In genomic region chr22:17841836-17842235, GRCh38 we compare ENCODE assay signal across 22 cellular contexts.
DNase-seq lines count a peak whose midpoint lies in the region; ATAC-seq, FAIRE-seq and TF ChIP-seq lines count a peak whose summit lies in the region.
"Had no signal": no experiment of that assay in that cellular context is flagged by ENCODE, and none has a peak within 500 bp of the region (broad histone marks: within the 10 kb centered on the region; RNA-seq: fewer than 3 reads in every experiment).

No MANE protein-coding gene starts in this region.

- peak; percentile 25 for ATAC-seq in stimulated activated naive CD8-positive, alpha-beta T cell treated with anti-CD3 and anti-CD28 coated beads, Interleukin-15, Interleukin-2, amounts not matched to agents 100 U/mL and 50 U/mL, for 24 hours
- ATAC-seq in stimulated activated naive CD8-positive, alpha-beta T cell treated with anti-CD3 and anti-CD28 coated beads, Interleukin-15, amount 100 ng/mL, for 72 hours: no peak
- ATAC-seq: gastrocnemius medialis had no signal

- peaks cover 52 to 74% (median 68%) of the 10 kb centered on the region in 4 donors for H3K4me1 ChIP-seq in esophagus muscularis mucosa
- H3K4me1 ChIP-seq in ovary (ENCODE audit: insufficient read depth): peaks cover 18% of the 10 kb centered on the region
- H3K4me1 ChIP-seq: HAP-1, prostate gland had no signal

- intact Hi-C loops in esophagus muscularis mucosa (cut with DNase I): no loop called here
- intact Hi-C loops in ovary (cut with DNase I): loop anchor here in 1 of 4 donors (10.0 kb wide), 1 partner anchor 73 kb away; no protein-coding TSS in a partner anchor

- H3K4me1 Mint-ChIP-seq in stimulated activated naive CD8-positive, alpha-beta T cell treated with anti-CD3 and anti-CD28 coated beads, Interleukin-15, amount 100 ng/mL, for 72 hours: peaks cover 6% of the 10 kb centered on the region
- H3K4me1 Mint-ChIP-seq: neural crest cell had no signal

- no peaks in the 10 kb centered on the region for H3K9me3 Mint-ChIP-seq in stimulated activated naive CD8-positive, alpha-beta T cell treated with anti-CD3 and anti-CD28 coated beads, Interleukin-15, amount 100 ng/mL, for 72 hours
- H3K9me3 Mint-ChIP-seq: activated CD8-positive, alpha-beta T cell treated with anti-CD3 and anti-CD28 coated beads for 36 hours; activated T-cell treated with anti-CD3 and anti-CD28 coated beads, Interleukin-2, amount 50 U/mL, for 24 hours; CD4-positive, alpha-beta T cell; neural crest cell had no signal

- H3K27me3 ChIP-seq in esophagus muscularis mucosa: no peaks in the 10 kb centered on the region
- H3K27me3 ChIP-seq in ovary: no peaks in the 10 kb centered on the region
- H3K27me3 ChIP-seq: gastrocnemius medialis had no signal

- H3K27me3 Mint-ChIP-seq in stimulated activated naive CD8-positive, alpha-beta T cell treated with anti-CD3 and anti-CD28 coated beads, Interleukin-15, amount 100 ng/mL, for 72 hours: no peaks in the 10 kb centered on the region
- H3K27me3 Mint-ChIP-seq: activated CD8-positive, alpha-beta T cell treated with anti-CD3 and anti-CD28 coated beads for 36 hours; activated T-cell treated with anti-CD3 and anti-CD28 coated beads, Interleukin-2, amount 50 U/mL, for 24 hours; CD4-positive, alpha-beta T cell had no signal

- TF ChIP-seq POLR2A in esophagus muscularis mucosa (IDR thresholded peaks at IDR 0.05; ENCODE audit: low read depth): no peak
- TF ChIP-seq POLR2A in ovary (IDR thresholded peaks at IDR 0.05): no peak

- TF ChIP-seq EP300 in esophagus muscularis mucosa (IDR thresholded peaks at IDR 0.05) (no peak), ovary (IDR thresholded peaks at IDR 0.05) (no peak)

- H3K27ac Mint-ChIP-seq in stimulated activated naive CD8-positive, alpha-beta T cell treated with anti-CD3 and anti-CD28 coated beads, Interleukin-15, amount 100 ng/mL, for 72 hours: no peak overlapping the region
- H3K27ac Mint-ChIP-seq: activated T-cell treated with anti-CD3 and anti-CD28 coated beads, Interleukin-2, amount 50 U/mL, for 24 hours had no signal

- H3K4me3 Mint-ChIP-seq in stimulated activated naive CD8-positive, alpha-beta T cell treated with anti-CD3 and anti-CD28 coated beads, Interleukin-15, amount 100 ng/mL, for 72 hours: no peak overlapping the region
- H3K4me3 Mint-ChIP-seq: activated CD8-positive, alpha-beta T cell treated with anti-CD3 and anti-CD28 coated beads for 36 hours; activated T-cell treated with anti-CD3 and anti-CD28 coated beads, Interleukin-2, amount 50 U/mL, for 24 hours; neural crest cell had no signal

- H3K36me3 ChIP-seq in esophagus muscularis mucosa (peaks cover 21 to 47% (median 37%) of the 10 kb centered on the region in 4 donors), ovary (no peaks in the 10 kb centered on the region)
- H3K36me3 ChIP-seq: prostate gland had no signal

- no peak for FAIRE-seq in urothelium cell line (lab: Jason Lieb, UNC)
- FAIRE-seq: GM12892, HTR-8/SVneo had no signal

- WGBS in esophagus muscularis mucosa: 98% methylated on average over 16 of the region's 16 CpGs
- 78 to 91% (median 87%) methylated on average over 16 of the region's 16 CpGs for WGBS in ovary, 3 donors

- H3K4me3 ChIP-seq in esophagus muscularis mucosa (peak overlapping the region in 1 of 4 donors; percentile 17), ovary (no peak overlapping the region)
- H3K4me3 ChIP-seq: gastrocnemius medialis, HAP-1, prostate gland had no signal

- DNase-seq in stimulated activated naive CD8-positive, alpha-beta T cell treated with anti-CD3 and anti-CD28 coated beads, Interleukin-15, Interleukin-2, amounts not matched to agents 100 U/mL and 50 U/mL, for 24 hours: no peak
- no peak for DNase-seq in stimulated activated naive CD8-positive, alpha-beta T cell treated with anti-CD3 and anti-CD28 coated beads, Interleukin-15, amount 100 ng/mL, for 72 hours
- no peak for DNase-seq in esophagus muscularis mucosa (ENCODE audit: extremely low spot score)
- peak in 3 of 5 donors; percentile 39 to 55 (median 47) for DNase-seq in ovary
- DNase-seq in urothelium cell line (ENCODE audit: low spot score): no peak
- DNase-seq in T1000 (lab: John Stamatoyannopoulos, UW): no peak
- DNase-seq in NCI-H69 (lab: John Stamatoyannopoulos, UW): no peak
- no peak for DNase-seq in NCI-H748 treated with DMSO at 0.1 percent for 48 hours (lab: John Stamatoyannopoulos, UW)
- DNase-seq: anterior cingulate cortex, erythroblast, gastrocnemius medialis, NCI-H1105 treated with DMSO at 0.1 percent for 48 hours, NCI-H2081 treated with DMSO at 0.1 percent for 48 hours, NCI-H510A treated with DMSO at 0.1 percent for 48 hours had no signal

- H3K9me3 ChIP-seq in esophagus muscularis mucosa (peaks cover 0 to 3% (median 0%) of the 10 kb centered on the region in 4 donors), ovary (no peaks in the 10 kb centered on the region)
- H3K9me3 ChIP-seq: gastrocnemius medialis, HAP-1, prostate gland had no signal

- TF ChIP-seq CTCF in esophagus muscularis mucosa (IDR thresholded peaks at IDR 0.05) (no peak), ovary (IDR thresholded peaks at IDR 0.05) (no peak)

- peak overlapping the region; percentile 91 to 93 (median 92) for H3K27ac ChIP-seq in esophagus muscularis mucosa (replicated peaks in 1 of 4)
- H3K27ac ChIP-seq in ovary: peak overlapping the region; percentile 30 to 52
- H3K27ac ChIP-seq: gastrocnemius medialis had no signal

Comparison
In these comparisons a context has a peak if more than half of its experiments do, and no peak if none do; other contexts are left out.
1. DNase-seq: peak in ovary (3 of 5); none in stimulated activated naive CD8-positive, alpha-beta T cell treated with anti-CD3 and anti-CD28 coated beads, Interleukin-15, Interleukin-2, amounts not matched to agents 100 U/mL and 50 U/mL, for 24 hours (single experiment), stimulated activated naive CD8-positive, alpha-beta T cell treated with anti-CD3 and anti-CD28 coated beads, Interleukin-15, amount 100 ng/mL, for 72 hours (0 of 2), esophagus muscularis mucosa (single experiment), urothelium cell line (single experiment), T1000 (single experiment), NCI-H69 (single experiment) and NCI-H748 treated with DMSO at 0.1 percent for 48 hours (single experiment).